28 cellular contexts compared by ENCODE assay signal in the genomic region with DNA sequence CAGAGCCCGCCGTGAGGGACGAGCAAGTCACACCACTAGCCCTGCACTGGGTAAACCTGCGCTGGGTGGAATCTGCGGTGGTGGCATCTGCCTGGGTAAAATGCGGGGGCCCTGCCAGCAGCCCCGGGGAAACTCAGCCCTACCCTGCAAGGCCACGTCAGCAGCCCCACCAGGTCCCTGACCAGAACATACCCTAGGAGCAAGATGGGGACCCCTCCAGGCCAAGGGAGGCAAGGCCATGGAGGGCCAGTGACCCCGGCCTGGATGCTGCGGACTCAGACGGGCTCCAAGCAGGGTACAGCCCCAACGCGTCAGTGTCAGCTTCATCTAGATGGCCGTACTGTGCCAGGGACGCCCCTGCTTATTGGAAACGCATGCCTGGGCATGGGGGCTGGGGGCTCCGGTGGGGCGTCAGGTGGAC.
"Had no signal": no experiment of that assay in that cellular context is flagged by ENCODE, and none has a peak within 500 bp of the region (broad histone marks: within the 10 kb centered on the region; RNA-seq: fewer than 3 reads in every experiment).

No MANE protein-coding gene starts in this region.

- H3K9me3 Mint-ChIP-seq: activated naive CD4-positive, alpha-beta T cell treated with anti-CD3 and anti-CD28 coated beads for 36 hours; activated naive CD8-positive, alpha-beta T cell treated with anti-CD3 and anti-CD28 coated beads for 36 hours; activated T-cell treated with anti-CD3 and anti-CD28 coated beads, Interleukin-2, amount 50 U/mL, for 72 hours; memory B cell; naive thymus-derived CD4-positive, alpha-beta T cell; neural crest cell; type B pancreatic cell had no signal

- ATAC-seq: activated T-cell treated with anti-CD3 and anti-CD28 coated beads, Interleukin-2, amount 50 U/mL, for 72 hours; foreskin keratinocyte; heart left ventricle; naive thymus-derived CD4-positive, alpha-beta T cell; stimulated activated naive CD8-positive, alpha-beta T cell treated with anti-CD3 and anti-CD28 coated beads, Interleukin-15, Interleukin-2, amounts not matched to agents 100 U/mL and 50 U/mL, for 24 hours had no signal

- H2AFZ ChIP-seq: parathyroid adenoma had no signal

- H3K9ac ChIP-seq: parathyroid adenoma had no signal

- H3K27me3 Mint-ChIP-seq: activated naive CD8-positive, alpha-beta T cell treated with anti-CD3 and anti-CD28 coated beads for 36 hours; memory B cell; naive thymus-derived CD4-positive, alpha-beta T cell; type B pancreatic cell had no signal

- H3K79me2 ChIP-seq: parathyroid adenoma had no signal

- H3K4me1 ChIP-seq: adrenal gland, ascending aorta, parathyroid adenoma, right lobe of liver, uterus had no signal

- FAIRE-seq: endothelial cell of umbilical vein had no signal

- H3K36me3 ChIP-seq: uterus had no signal

- H3K4me1 Mint-ChIP-seq: activated naive CD8-positive, alpha-beta T cell treated with anti-CD3 and anti-CD28 coated beads for 36 hours; memory B cell; naive thymus-derived CD4-positive, alpha-beta T cell had no signal

- H3K27ac Mint-ChIP-seq: activated naive CD4-positive, alpha-beta T cell treated with anti-CD3 and anti-CD28 coated beads for 36 hours; activated naive CD8-positive, alpha-beta T cell treated with anti-CD3 and anti-CD28 coated beads for 36 hours; activated T-cell treated with anti-CD3 and anti-CD28 coated beads, Interleukin-2, amount 50 U/mL, for 72 hours; memory B cell; type B pancreatic cell had no signal

- DNase-seq: activated CD4-positive, alpha-beta T cell treated with anti-CD3 and anti-CD28 coated beads for 4 hours; activated CD4-positive, alpha-beta T cell treated with anti-CD3 and anti-CD28 coated beads, Interleukin-2, amount 50 U/mL, for 4 hours; activated effector memory CD4-positive, alpha-beta T cell treated with Interleukin-2 at 50 U/mL for 16 hours; activated naive CD4-positive, alpha-beta T cell treated with anti-CD3 and anti-CD28 coated beads for 36 hours; activated naive CD8-positive, alpha-beta T cell treated with anti-CD3 and anti-CD28 coated beads for 36 hours; activated T-cell treated with anti-CD3 and anti-CD28 coated beads for 4 hours; activated T-cell treated with anti-CD3 and anti-CD28 coated beads, Interleukin-2, amount 50 U/mL, for 72 hours; adrenal gland; brain microvascular endothelial cell; caudate nucleus; cortex of kidney; foreskin keratinocyte; hypothalamus; midbrain; naive thymus-derived CD4-positive, alpha-beta T cell; occipital lobe; stimulated activated CD4-positive, alpha-beta T cell treated with anti-CD3 and anti-CD28 coated beads, Interleukin-12 subunit alpha, Interleukin-12 subunit beta, amount 100 ng/mL, for 4 hours; stimulated activated CD4-positive, alpha-beta T cell treated with anti-CD3 and anti-CD28 coated beads, Interleukin-4, amount 100 ng/mL, for 1 hour; stimulated activated naive CD8-positive, alpha-beta T cell treated with anti-CD3 and anti-CD28 coated beads, Interleukin-15, Interleukin-2, amounts not matched to agents 100 U/mL and 50 U/mL, for 24 hours; uterus had no signal

- H3K27ac ChIP-seq: adrenal gland, ascending aorta, brain microvascular endothelial cell, foreskin keratinocyte, heart left ventricle, parathyroid adenoma, right lobe of liver, uterus had no signal

- H3K9me3 ChIP-seq: adrenal gland, ascending aorta, heart left ventricle, right lobe of liver, uterus had no signal

- H3K27me3 ChIP-seq: adrenal gland, ascending aorta, brain microvascular endothelial cell, foreskin keratinocyte, heart left ventricle, right lobe of liver, uterus had no signal

- H3K4me3 Mint-ChIP-seq: activated naive CD4-positive, alpha-beta T cell treated with anti-CD3 and anti-CD28 coated beads for 36 hours; activated naive CD8-positive, alpha-beta T cell treated with anti-CD3 and anti-CD28 coated beads for 36 hours; activated T-cell treated with anti-CD3 and anti-CD28 coated beads, Interleukin-2, amount 50 U/mL, for 72 hours; memory B cell; naive thymus-derived CD4-positive, alpha-beta T cell; neural crest cell; type B pancreatic cell had no signal

- H3K4me3 ChIP-seq: adrenal gland, ascending aorta, heart left ventricle, right lobe of liver, uterus had no signal
